In the genomic region with DNA sequence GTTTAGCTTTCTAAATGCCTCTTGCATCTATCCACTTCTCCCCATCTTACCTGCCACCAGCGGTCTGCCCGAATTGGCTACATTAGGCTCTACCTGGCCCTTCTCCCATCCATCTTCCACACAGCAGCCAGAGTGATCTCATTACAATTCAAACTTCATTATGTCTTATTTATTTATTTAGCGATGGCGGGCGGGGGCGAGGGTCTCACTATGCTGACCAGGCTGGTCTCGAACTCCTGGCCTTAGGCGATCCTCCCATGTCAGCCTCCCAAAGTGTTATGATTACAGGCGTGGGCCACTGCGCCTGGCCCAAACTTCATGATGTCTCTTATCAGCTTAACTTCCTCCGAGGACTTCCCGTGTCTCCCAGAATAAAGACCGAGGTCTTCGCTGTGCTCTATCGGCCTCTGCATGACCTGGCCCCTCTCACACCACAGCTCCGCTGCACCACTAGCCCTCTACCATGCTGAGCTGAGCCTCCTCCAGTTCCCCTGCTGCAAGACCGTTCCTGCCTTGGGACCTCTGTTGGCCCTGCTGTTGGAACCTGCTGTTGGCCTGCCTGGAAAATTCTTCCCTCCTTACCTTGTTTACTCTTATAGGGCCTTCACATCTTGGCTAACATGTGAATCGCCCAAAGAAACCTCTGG, we compare ENCODE assay signal across 8 cellular contexts. TPM values are rescaled to one million over a fixed set of nuclear protein-coding genes. Genes with fewer than 3 reads are reported as not detected.
DNase-seq lines count a peak whose midpoint lies in the region; ATAC-seq and TF ChIP-seq lines count a peak whose summit lies in the region.

No MANE protein-coding gene starts in this region.

- H3K9me2 ChIP-seq in PC-3 (replicated peaks; ENCODE audit: low read length), result no peaks in the 10 kb centered on the region

- peaks cover 17% of the 10 kb centered on the region for H4K20me1 ChIP-seq in PC-3 (ENCODE audit: low read length)

- peaks cover 93% of the 10 kb centered on the region for H3K79me2 ChIP-seq in PC-3 (ENCODE audit: low read length)

- H3K4me1 ChIP-seq in A673 (ENCODE audit: insufficient read depth, low read length, poor library complexity, severe bottlenecking), result peaks cover 11% of the 10 kb centered on the region
- peaks cover 27% of the 10 kb centered on the region for H3K4me1 ChIP-seq in PC-3 (ENCODE audit: insufficient read depth, low read length)
- H3K4me1 ChIP-seq in mesodermal cell (ENCODE audit: control insufficient read depth, insufficient read depth, low read length, poor library complexity, severe bottlenecking), result peaks cover 14% of the 10 kb centered on the region
- H3K4me1 ChIP-seq in vagina, result peaks cover 44% of the 10 kb centered on the region

- H2AFZ ChIP-seq in PC-3 (ENCODE audit: low read length), result peak overlapping the region; percentile 86

- DNase-seq in A673 (ENCODE audit: low spot score) (peak; percentile 42), PC-3 (no peak), choroid plexus epithelial cell (ENCODE audit: low read depth) (peak; percentile 47), vagina (ENCODE audit: extremely low spot score in 2 of 2) (no peak)

- H3K9me3 ChIP-seq in A673 (ENCODE audit: low read depth, low read length, poor library complexity, severe bottlenecking) (no peaks in the 10 kb centered on the region), PC-3 (ENCODE audit: low read length) (no peaks in the 10 kb centered on the region), mesodermal cell (ENCODE audit: control insufficient read depth, low read length) (no peaks in the 10 kb centered on the region), vagina (no peaks in the 10 kb centered on the region)

- POLR2A ChIA-PET in A673 (lab: Charles Lee; ENCODE audit: low non-redundant PET) (interaction anchor here (0.6 to 0.7 kb wide), 2 partner anchors 31 to 1085 kb away, joined by 4 to 7 read pairs; no protein-coding TSS in a partner anchor), PC-3 (lab: Charles Lee; ENCODE audit: unreplicated experiment) (no interaction called here)

- H3K4me2 ChIP-seq in PC-3 (ENCODE audit: low read length), result peak overlapping the region; percentile 84

- H3F3A ChIP-seq in PC-3 (ENCODE audit: low read length, unreplicated experiment), result no peaks in the 10 kb centered on the region

- BruUV-seq in A673 (replicated peaks; lab: Mats Ljungman, UMichigan), result no TSS peak
- TSS peak; percentile 51 for BruUV-seq in PC-3 (replicated peaks; lab: Mats Ljungman, UMichigan)

- peak; percentile 5 for ATAC-seq in GM18498 (IDR thresholded peaks at IDR 0.05; ENCODE audit: unreplicated experiment)
- ATAC-seq in PC-3, result peak; percentile 15
- no peak for ATAC-seq in GM21825 (IDR thresholded peaks at IDR 0.05; ENCODE audit: unreplicated experiment)
- ATAC-seq in HG03521 (IDR thresholded peaks at IDR 0.05; ENCODE audit: unreplicated experiment), result no peak

- H3K27ac ChIP-seq in A673 (ENCODE audit: low read depth, low read length, poor library complexity, severe bottlenecking) (peak overlapping the region; percentile 90), PC-3 (ENCODE audit: low read length) (peak overlapping the region; percentile 86), mesodermal cell (ENCODE audit: low read depth, low read length, severe bottlenecking) (peak overlapping the region; percentile 77), vagina (peak overlapping the region; percentile 95)

- intact Hi-C loops in A673 (cut with micrococcal nuclease; ENCODE audit: unreplicated experiment) (no loop called here), PC-3 (cut with micrococcal nuclease) (no loop called here), vagina (cut with DNase I) (loop anchor here (5.0 kb wide), 1 partner anchor 285 kb away; no protein-coding TSS in a partner anchor)

- WGBS in mesodermal cell (ENCODE audit: insufficient coverage in 2 of 2), 2 experiments, result 42 to 44% methylated on average over 16 to 18 of the region's 18 CpGs

- peaks cover 21% of the 10 kb centered on the region for H3K36me3 ChIP-seq in A673 (ENCODE audit: insufficient read depth, low read length, poor library complexity, severe bottlenecking)
- H3K36me3 ChIP-seq in PC-3 (ENCODE audit: low read depth, low read length), result peaks cover 15% of the 10 kb centered on the region
- peaks cover 55% of the 10 kb centered on the region for H3K36me3 ChIP-seq in mesodermal cell (ENCODE audit: control insufficient read depth, insufficient read depth, low read length)
- H3K36me3 ChIP-seq in vagina, result no peaks in the 10 kb centered on the region

- CTCF ChIA-PET in A673 (lab: Charles Lee), result interaction anchor here (0.6 kb wide), 1 partner anchor 549 kb away, joined by 5 read pairs; no protein-coding TSS in a partner anchor
- CTCF ChIA-PET in PC-3 (lab: Charles Lee), result no interaction called here

- H3K27me3 ChIP-seq in A673 (replicated peaks; ENCODE audit: insufficient read depth, low read depth, low read length, poor library complexity) (no peaks in the 10 kb centered on the region), PC-3 (ENCODE audit: low read length) (no peaks in the 10 kb centered on the region), vagina (no peaks in the 10 kb centered on the region)

- H3K4me3 ChIP-seq in A673 (ENCODE audit: low read depth, low read length, poor library complexity, severe bottlenecking) (peak overlapping the region; percentile 90), PC-3 (ENCODE audit: low read length) (peak overlapping the region; percentile 73), choroid plexus epithelial cell (ENCODE audit: low read depth, low read length) (peak overlapping the region; percentile 83), mesodermal cell (ENCODE audit: extremely low read depth, insufficient read depth, low read length, poor library complexity, severe bottlenecking) (peak overlapping the region; percentile 93), vagina (peak overlapping the region; percentile 92 to 94)

- TF ChIP-seq CTCF in A673 (conservative IDR thresholded peaks at IDR 0.05; ENCODE audit: low read depth, low read length) (no peak), PC-3 (conservative IDR thresholded peaks at IDR 0.05; ENCODE audit: low read depth, low read length) (no peak), choroid plexus epithelial cell (conservative IDR thresholded peaks at IDR 0.05; ENCODE audit: low read depth, low read length) (peak; percentile 0), vagina (IDR thresholded peaks at IDR 0.05) (no peak)

- TF ChIP-seq POLR2A in vagina (IDR thresholded peaks at IDR 0.05), result no peak

- H3K9ac ChIP-seq in PC-3 (ENCODE audit: low read length), result peak overlapping the region; percentile 96

RNA-seq across cellular contexts. Expression of gene CTTN, which starts 0.9 kb away (rescaled TPM):
- total RNA-seq in A673 (2021), result 247 TPM in 2 replicates
- total RNA-seq in PC-3 (2014; rRNA removed), result 244 and 262 TPM in 2 replicates
- 228 TPM for polyA plus RNA-seq in mesodermal cell (2013, experiment 1 of 2)
- polyA plus RNA-seq in mesodermal cell (2013, experiment 2 of 2), result 186 TPM
- total RNA-seq in vagina, result 227 TPM

Comparison
In these comparisons a context has a peak if more than half of its experiments do, and no peak if none do; other contexts are left out.
1. DNase-seq: peak in A673 (single experiment) and choroid plexus epithelial cell (single experiment); none in PC-3 (single experiment) and vagina (0 of 2).
2. ATAC-seq: peak in GM18498 (single experiment) and PC-3 (single experiment); none in GM21825 (single experiment) and HG03521 (single experiment).
3. Peak in every context shown above with its lines, with median percentiles within 50 percentile points of each other: H3K27ac ChIP-seq and H3K4me3 ChIP-seq.